In genomic region chr3:192409203-192409837, GRCh38 we compare ENCODE assay signal across 9 cellular contexts.
DNase-seq lines count a peak whose midpoint lies in the region; ATAC-seq and FAIRE-seq lines count a peak whose summit lies in the region.
"Had no signal": no experiment of that assay in that cellular context is flagged by ENCODE, and none has a peak within 500 bp of the region (broad histone marks: within the 10 kb centered on the region; RNA-seq: fewer than 3 reads in every experiment).

No MANE protein-coding gene starts in this region.

- H3K14ac ChIP-seq in trophoblast cell (ENCODE audit: low read length): no peak overlapping the region

- peaks cover 2% of the 10 kb centered on the region for H3K4me1 Mint-ChIP-seq in activated CD4-positive, alpha-beta memory T cell treated with anti-CD3 and anti-CD28 coated beads, Interleukin-2, amount 10 ng/mL, durations not matched to agents 7 days and 5 days

- ATAC-seq in GM21723 (IDR thresholded peaks at IDR 0.05; ENCODE audit: unreplicated experiment) (peak; percentile 81), HG02973 (IDR thresholded peaks at IDR 0.05; ENCODE audit: unreplicated experiment) (no peak)

- H3K27ac Mint-ChIP-seq in activated CD4-positive, alpha-beta memory T cell treated with anti-CD3 and anti-CD28 coated beads, Interleukin-2, amount 10 ng/mL, durations not matched to agents 7 days and 5 days: no peak overlapping the region
- H3K27ac Mint-ChIP-seq: activated naive CD8-positive, alpha-beta T cell had no signal

- H3K4ac ChIP-seq in trophoblast cell (ENCODE audit: low read depth, low read length): no peak overlapping the region

- WGBS in trophoblast cell (ENCODE audit: extremely low coverage, insufficient coverage, insufficient read length): no CpG with 5 or more reads among the region's 60 CpGs

- no peak overlapping the region for H4K8ac ChIP-seq in trophoblast cell (ENCODE audit: low read depth, low read length)

- H2AFZ ChIP-seq in trophoblast cell (ENCODE audit: insufficient read depth, low read length, poor library complexity): peak overlapping the region; percentile 4

- no peak overlapping the region for H2BK5ac ChIP-seq in trophoblast cell (ENCODE audit: low read depth, low read length, poor library complexity)

- H2BK12ac ChIP-seq in trophoblast cell (ENCODE audit: low read length): no peak overlapping the region

- H2AK5ac ChIP-seq in trophoblast cell (ENCODE audit: low read length): no peak overlapping the region

- H3K4me1 ChIP-seq in NT2/D1 (ENCODE audit: insufficient read depth, insufficient read length): no peaks in the 10 kb centered on the region
- H3K4me1 ChIP-seq in trophoblast cell (ENCODE audit: control insufficient read depth in 1 of 2, insufficient read depth in 2 of 2, low read length in 2 of 2): peaks cover 7 to 10% of the 10 kb centered on the region in 2 experiments

- DNase-seq in COR-L47 (lab: John Stamatoyannopoulos, UW): peak; percentile 73
- DNase-seq in NT2/D1 (ENCODE audit: low read depth, low spot score): peak; percentile 33
- peak; percentile 37 to 50 for DNase-seq in frontal cortex (ENCODE audit: low spot score in 2 of 2)
- no peak for DNase-seq in trophoblast cell
- DNase-seq in activated CD4-positive, alpha-beta memory T cell treated with anti-CD3 and anti-CD28 coated beads, Interleukin-2, amount 10 ng/mL, durations not matched to agents 7 days and 5 days: no peak
- DNase-seq in NCI-H1694 treated with DMSO at 0.1 percent for 48 hours (lab: John Stamatoyannopoulos, UW): no peak

- no peak overlapping the region for H3K23ac ChIP-seq in trophoblast cell (ENCODE audit: low read length)

- no peak overlapping the region for H3K18ac ChIP-seq in trophoblast cell (ENCODE audit: low read length)

- peaks cover 52% of the 10 kb centered on the region for H3K27me3 Mint-ChIP-seq in activated CD4-positive, alpha-beta memory T cell treated with anti-CD3 and anti-CD28 coated beads, Interleukin-2, amount 10 ng/mL, durations not matched to agents 7 days and 5 days

- H3K4me3 ChIP-seq in NT2/D1 (ENCODE audit: insufficient read length, low read depth) (peak overlapping the region; percentile 72), trophoblast cell (ENCODE audit: low read depth, low read length) (peak overlapping the region; percentile 67)

- no peaks in the 10 kb centered on the region for H3K79me2 ChIP-seq in trophoblast cell (ENCODE audit: control insufficient read depth, insufficient read depth, low read length, poor library complexity)

- POLR2A ChIA-PET in activated CD4-positive, alpha-beta memory T cell treated with anti-CD3 and anti-CD28 coated beads, Interleukin-2, amount 10 ng/mL, durations not matched to agents 7 days and 5 days (lab: Charles Lee): no interaction called here

- H4K12ac ChIP-seq in trophoblast cell (ENCODE audit: low read depth, low read length): no peak overlapping the region

- no peak for FAIRE-seq in frontal cortex (lab: Jason Lieb, UNC)

- no peaks in the 10 kb centered on the region for H3K36me3 Mint-ChIP-seq in activated CD4-positive, alpha-beta memory T cell treated with anti-CD3 and anti-CD28 coated beads, Interleukin-2, amount 10 ng/mL, durations not matched to agents 7 days and 5 days (ENCODE audit: low read depth)
- H3K36me3 Mint-ChIP-seq: activated naive CD8-positive, alpha-beta T cell had no signal

- peaks cover 29% of the 10 kb centered on the region for H3K27me3 ChIP-seq in NT2/D1 (ENCODE audit: insufficient read depth, insufficient read length)
- H3K27me3 ChIP-seq in trophoblast cell (ENCODE audit: insufficient read depth, low read length): peaks cover 17% of the 10 kb centered on the region

- H3K4me2 ChIP-seq in trophoblast cell (ENCODE audit: low read length): peak overlapping the region; percentile 94

- no peak overlapping the region for H2BK120ac ChIP-seq in trophoblast cell (ENCODE audit: insufficient read depth, low read length, poor library complexity)

- H3K4me3 Mint-ChIP-seq in activated CD4-positive, alpha-beta memory T cell treated with anti-CD3 and anti-CD28 coated beads, Interleukin-2, amount 10 ng/mL, durations not matched to agents 7 days and 5 days: no peak overlapping the region
- H3K4me3 Mint-ChIP-seq: activated naive CD8-positive, alpha-beta T cell had no signal

- peaks cover 2% of the 10 kb centered on the region for H3K79me1 ChIP-seq in trophoblast cell (ENCODE audit: low read length)

- H3K9me3 Mint-ChIP-seq in activated CD4-positive, alpha-beta memory T cell treated with anti-CD3 and anti-CD28 coated beads, Interleukin-2, amount 10 ng/mL, durations not matched to agents 7 days and 5 days: no peaks in the 10 kb centered on the region

- no peak overlapping the region for H4K91ac ChIP-seq in trophoblast cell (ENCODE audit: low read depth, low read length)

- no peak overlapping the region for H3K27ac ChIP-seq in trophoblast cell (ENCODE audit: low read depth, low read length)

- H3K9ac ChIP-seq in NT2/D1 (ENCODE audit: insufficient read length, low read depth) (peak overlapping the region; percentile 87), trophoblast cell (ENCODE audit: low read length) (no peak overlapping the region)

- no peaks in the 10 kb centered on the region for H3K36me3 ChIP-seq in NT2/D1 (ENCODE audit: insufficient read depth, insufficient read length, low read length)
- no peaks in the 10 kb centered on the region for H3K36me3 ChIP-seq in trophoblast cell (ENCODE audit: control insufficient read depth in 1 of 2, insufficient read depth in 2 of 2, low read length in 2 of 2)

- H3K9me3 ChIP-seq in NT2/D1 (ENCODE audit: insufficient read depth, low read length): no peaks in the 10 kb centered on the region
- H3K9me3 ChIP-seq in trophoblast cell (ENCODE audit: insufficient read depth, low read depth, low read length): no peaks in the 10 kb centered on the region

- CTCF ChIA-PET in activated CD4-positive, alpha-beta memory T cell treated with anti-CD3 and anti-CD28 coated beads, Interleukin-2, amount 10 ng/mL, durations not matched to agents 7 days and 5 days (lab: Charles Lee): no interaction called here

Comparison
In these comparisons a context has a peak if more than half of its experiments do, and no peak if none do; other contexts are left out.
1. DNase-seq: peak in COR-L47 (single experiment), NT2/D1 (single experiment) and frontal cortex (2 of 2); none in trophoblast cell (0 of 2), activated CD4-positive, alpha-beta memory T cell treated with anti-CD3 and anti-CD28 coated beads, Interleukin-2, amount 10 ng/mL, durations not matched to agents 7 days and 5 days (single experiment) and NCI-H1694 treated with DMSO at 0.1 percent for 48 hours (single experiment).